ENCODE assay signal across 25 cellular contexts in genomic region chr17:5978496-5978895, GRCh38.
"Had no signal": no experiment of that assay in that cellular context is flagged by ENCODE, and none has a peak within 500 bp of the region (broad histone marks: within the 10 kb centered on the region; RNA-seq: fewer than 3 reads in every experiment).

No MANE protein-coding gene starts in this region.

- H3K4me3 ChIP-seq: neural progenitor cell, ovary, psoas muscle, right lobe of liver, sigmoid colon, suprapubic skin, testis, tibial artery, transverse colon, upper lobe of right lung, uterus had no signal

- DNase-seq: naive thymus-derived CD8-positive, alpha-beta T cell; nephron progenitor cell; occipital lobe; ovary; posterior cingulate gyrus; psoas muscle; right cardiac atrium; right lobe of liver; sigmoid colon; small intestine; stimulated activated CD4-positive, alpha-beta T cell treated with anti-CD3 and anti-CD28 coated beads, Interleukin-1b, Interleukin-23, amount 100 ng/mL, for 48 hours; stimulated activated CD4-positive, alpha-beta T cell treated with anti-CD3 and anti-CD28 coated beads, Interleukin-4, amount 100 ng/mL, for 1 hour; stimulated activated CD4-positive, alpha-beta T cell treated with anti-CD3 and anti-CD28 coated beads, Interleukin-4, amount 100 ng/mL, for 4 hours; stimulated activated CD8-positive, alpha-beta memory T cell treated with anti-CD3 and anti-CD28 coated beads, Interleukin-4, amount 100 ng/mL, for 48 hours; stimulated activated naive CD4-positive, alpha-beta T cell; stimulated activated naive CD8-positive, alpha-beta T cell treated with anti-CD3 and anti-CD28 coated beads, Interleukin-15, amount 100 ng/mL, for 72 hours; stimulated activated naive CD8-positive, alpha-beta T cell treated with anti-CD3 and anti-CD28 coated beads, Interleukin-15, Interleukin-2, amounts not matched to agents 100 U/mL and 50 U/mL, for 24 hours; substantia nigra; testis; tibial artery; transverse colon; upper lobe of right lung; uterus had no signal

- H3K9me3 ChIP-seq: ovary, psoas muscle, right lobe of liver, testis, transverse colon, upper lobe of right lung, uterus had no signal

- H3K27me3 ChIP-seq: neural progenitor cell, ovary, right lobe of liver, sigmoid colon, suprapubic skin, testis, tibial artery, uterus had no signal

- H3K36me3 ChIP-seq: neural progenitor cell, ovary, right lobe of liver, sigmoid colon, suprapubic skin, tibial artery, transverse colon, upper lobe of right lung, uterus had no signal
